Comparison of ENCODE assay signal across 31 cellular contexts in genomic region chr3:40914475-40914874, GRCh38.
"Had no signal": no experiment of that assay in that cellular context is flagged by ENCODE, and none has a peak within 500 bp of the region (broad histone marks: within the 10 kb centered on the region; RNA-seq: fewer than 3 reads in every experiment).

No MANE protein-coding gene starts in this region.

- H3K9me3 Mint-ChIP-seq: naive thymus-derived CD4-positive, alpha-beta T cell; nephron progenitor cell; stimulated activated naive B cell treated with anti-CD40 and anti-IgM and Interleukin-4, amounts not matched to agents 10 μg/mL and 1 μg/mL and 100 μg/mL, for 72 hours; stimulated activated naive CD8-positive, alpha-beta T cell treated with anti-CD3 and anti-CD28 coated beads, Interleukin-15, Interleukin-2, amounts not matched to agents 100 ng/mL and 50 ng/mL, for 24 hours had no signal

- H3K4me1 ChIP-seq: heart right ventricle, left lung, psoas muscle, spleen, upper lobe of right lung, vagina had no signal

- ATAC-seq: heart right ventricle; left cardiac atrium; left lung; naive thymus-derived CD4-positive, alpha-beta T cell; psoas muscle; right cardiac atrium; stimulated activated naive B cell treated with anti-CD40 and anti-IgM and Interleukin-4, amounts not matched to agents 10 μg/mL and 1 μg/mL and 100 μg/mL, for 72 hours; upper lobe of right lung had no signal

- H3K4me1 Mint-ChIP-seq: naive thymus-derived CD4-positive, alpha-beta T cell had no signal

- H3K27ac ChIP-seq: colonic mucosa, esophagus squamous epithelium, heart right ventricle, left lung, ovary, psoas muscle, skin epidermis, spleen, thoracic aorta, transverse colon, upper lobe of right lung, vagina had no signal

- H3K36me3 ChIP-seq: colonic mucosa, esophagus squamous epithelium, heart right ventricle, left lung, ovary, spleen, thoracic aorta, transverse colon, upper lobe of right lung, vagina had no signal

- FAIRE-seq: islet of Langerhans had no signal

- DNase-seq: colonic mucosa; dermis blood vessel endothelial cell; effector memory CD4-positive, alpha-beta T cell; erythroblast; esophagus squamous epithelium; foreskin melanocyte; glutamatergic neuron; heart right ventricle; hippocampal formation; left cardiac atrium; left lung; mammary epithelial cell; mesendoderm; midbrain; naive thymus-derived CD4-positive, alpha-beta T cell; nephron progenitor cell; occipital lobe; ovary; posterior cingulate gyrus; psoas muscle; right cardiac atrium; spleen; stimulated activated CD4-positive, alpha-beta T cell treated with anti-CD3 and anti-CD28 coated beads, Interleukin-4, amount 100 ng/mL, for 4 hours; stimulated activated naive B cell treated with anti-CD40 and anti-IgM and Interleukin-4, amounts not matched to agents 10 μg/mL and 1 μg/mL and 100 μg/mL, for 72 hours; transverse colon; upper lobe of right lung had no signal

- H3K27ac Mint-ChIP-seq: naive thymus-derived CD4-positive, alpha-beta T cell; nephron progenitor cell; stimulated activated naive B cell treated with anti-CD40 and anti-IgM and Interleukin-4, amounts not matched to agents 10 μg/mL and 1 μg/mL and 100 μg/mL, for 72 hours; stimulated activated naive CD8-positive, alpha-beta T cell treated with anti-CD3 and anti-CD28 coated beads, Interleukin-15, Interleukin-2, amounts not matched to agents 100 ng/mL and 50 ng/mL, for 24 hours had no signal

- H3K9me3 ChIP-seq: colonic mucosa, esophagus squamous epithelium, heart right ventricle, left lung, ovary, psoas muscle, spleen, thoracic aorta, transverse colon, upper lobe of right lung, vagina had no signal

- H3K4me3 Mint-ChIP-seq: naive thymus-derived CD4-positive, alpha-beta T cell; nephron progenitor cell; stimulated activated naive B cell treated with anti-CD40 and anti-IgM and Interleukin-4, amounts not matched to agents 10 μg/mL and 1 μg/mL and 100 μg/mL, for 72 hours; stimulated activated naive CD8-positive, alpha-beta T cell treated with anti-CD3 and anti-CD28 coated beads, Interleukin-15, Interleukin-2, amounts not matched to agents 100 ng/mL and 50 ng/mL, for 24 hours had no signal

- H3K27me3 ChIP-seq: colonic mucosa, esophagus squamous epithelium, heart right ventricle, left lung, ovary, transverse colon, upper lobe of right lung, vagina had no signal

- H3K4me3 ChIP-seq: colonic mucosa, esophagus squamous epithelium, heart right ventricle, left lung, ovary, psoas muscle, skin epidermis, spleen, thoracic aorta, transverse colon, upper lobe of right lung, vagina had no signal
